15 cellular contexts compared by ENCODE assay signal in genomic region chr6:160355001-160355400, GRCh38. TPM values are rescaled to one million over a fixed set of nuclear protein-coding genes. Genes with fewer than 3 reads are reported as not detected.
DNase-seq lines count a peak whose midpoint lies in the region; ATAC-seq, FAIRE-seq and TF ChIP-seq lines count a peak whose summit lies in the region.
"Had no signal": no experiment of that assay in that cellular context is flagged by ENCODE, and none has a peak within 500 bp of the region (broad histone marks: within the 10 kb centered on the region; RNA-seq: fewer than 3 reads in every experiment).

No MANE protein-coding gene starts in this region.

- no peak overlapping the region for H3K9ac ChIP-seq in astrocyte (ENCODE audit: low read length)
- H3K9ac ChIP-seq: BLaER1 had no signal

- peak; percentile 55 to 77 for ATAC-seq in A549
- ATAC-seq in left colon, result peak; percentile 54
- ATAC-seq in activated naive CD8-positive, alpha-beta T cell treated with anti-CD3 and anti-CD28 coated beads, Interleukin-2, amount 50 U/mL, for 24 hours, result no peak
- no peak for ATAC-seq in naive thymus-derived CD4-positive, alpha-beta T cell
- ATAC-seq: effector memory CD8-positive, alpha-beta T cell had no signal

- no peaks in the 10 kb centered on the region for H3K79me2 ChIP-seq in astrocyte (ENCODE audit: insufficient read depth, low read length)

- H3K4me3 Mint-ChIP-seq in astrocyte (ENCODE audit: unreplicated experiment), result no peak overlapping the region
- H3K4me3 Mint-ChIP-seq in activated naive CD8-positive, alpha-beta T cell treated with anti-CD3 and anti-CD28 coated beads, Interleukin-2, amount 50 U/mL, for 24 hours, result no peak overlapping the region
- H3K4me3 Mint-ChIP-seq in naive thymus-derived CD4-positive, alpha-beta T cell, result no peak overlapping the region
- H3K4me3 Mint-ChIP-seq: effector memory CD8-positive, alpha-beta T cell; nephron progenitor cell had no signal

- 63% methylated on average over 7 of the region's 7 CpGs for WGBS in A549 (ENCODE audit: missing lambda C conversion rate)

- FAIRE-seq in A549 (lab: Jason Lieb, UNC) (no peak), astrocyte (lab: Jason Lieb, UNC) (no peak)

- H3K4me1 ChIP-seq in A549, result peaks cover 92% of the 10 kb centered on the region
- peaks cover 3% of the 10 kb centered on the region for H3K4me1 ChIP-seq in astrocyte (ENCODE audit: insufficient read depth, low read length)
- H3K4me1 ChIP-seq in naive thymus-derived CD4-positive, alpha-beta T cell (ENCODE audit: control insufficient read depth in 2 of 2, insufficient read depth in 2 of 2, low read length in 2 of 2), result no peaks in the 10 kb centered on the region
- H3K4me1 ChIP-seq: BLaER1, HAP-1 had no signal

- peak overlapping the region; percentile 34 for H2AFZ ChIP-seq in astrocyte (ENCODE audit: low read depth, low read length)

- POLR2A ChIA-PET in A549 (lab: Yijun Ruan, JAX), result interaction anchor here (0.6 to 1.0 kb wide), 2 partner anchors 92 to 131 kb away, joined by 3 read pairs; no protein-coding TSS in a partner anchor
- POLR2A ChIA-PET in naive thymus-derived CD4-positive, alpha-beta T cell (lab: Charles Lee), result no interaction called here

- no peaks in the 10 kb centered on the region for H3K4me1 Mint-ChIP-seq in astrocyte (ENCODE audit: low read depth, unreplicated experiment)
- no peaks in the 10 kb centered on the region for H3K4me1 Mint-ChIP-seq in activated naive CD8-positive, alpha-beta T cell treated with anti-CD3 and anti-CD28 coated beads, Interleukin-2, amount 50 U/mL, for 24 hours
- peaks cover 0 to 7% (median under 1%) of the 10 kb centered on the region in 7 donors for H3K4me1 Mint-ChIP-seq in naive thymus-derived CD4-positive, alpha-beta T cell

- peak overlapping the region; percentile 66 to 96 for H3K27ac ChIP-seq in A549
- no peak overlapping the region for H3K27ac ChIP-seq in astrocyte (ENCODE audit: low read depth, low read length)
- no peak overlapping the region for H3K27ac ChIP-seq in naive thymus-derived CD4-positive, alpha-beta T cell (ENCODE audit: low read depth, low read length)
- H3K27ac ChIP-seq: BLaER1 had no signal

- CTCF ChIA-PET in A549 (lab: Yijun Ruan, JAX), result interaction anchor here (1.4 to 1.8 kb wide), 2 partner anchors 22 to 39 kb away, joined by 3 to 5 read pairs; no protein-coding TSS in a partner anchor
- CTCF ChIA-PET in naive thymus-derived CD4-positive, alpha-beta T cell (lab: Charles Lee), result no interaction called here

- H3K36me3 ChIP-seq in astrocyte (ENCODE audit: insufficient read depth, low read length), result no peaks in the 10 kb centered on the region
- H3K36me3 ChIP-seq in naive thymus-derived CD4-positive, alpha-beta T cell (ENCODE audit: control insufficient read depth in 2 of 3, insufficient read depth in 3 of 3, low read length in 3 of 3), result no peaks in the 10 kb centered on the region
- H3K36me3 ChIP-seq: BLaER1, HAP-1 had no signal

- DNase-seq in A549 (ENCODE audit: low read depth in 1 of 2, low spot score in 1 of 2) (peak; percentile 39 to 56), HPDE6-E6E7 (ENCODE audit: extremely low spot score) (peak; percentile 90), astrocyte (ENCODE audit: low read depth) (peak; percentile 23), left colon (no peak), H4 (ENCODE audit: low spot score) (no peak), NAMALWA (ENCODE audit: low spot score) (no peak)
- no peak for DNase-seq in activated naive CD8-positive, alpha-beta T cell treated with anti-CD3 and anti-CD28 coated beads, Interleukin-2, amount 50 U/mL, for 24 hours
- no peak for DNase-seq in naive thymus-derived CD4-positive, alpha-beta T cell
- DNase-seq: effector memory CD8-positive, alpha-beta T cell; NCI-H1048; NCI-H748 treated with DMSO at 0.1 percent for 48 hours; nephron progenitor cell; stimulated activated CD4-positive, alpha-beta T cell treated with anti-CD3 and anti-CD28 coated beads, Interleukin-2, amount 100 ng/mL, for 48 hours had no signal

- H3K4me3 ChIP-seq in A549, result no peak overlapping the region
- no peak overlapping the region for H3K4me3 ChIP-seq in astrocyte (ENCODE audit: insufficient read depth, low read depth, low read length)
- H3K4me3 ChIP-seq in naive thymus-derived CD4-positive, alpha-beta T cell (ENCODE audit: low read length), result no peak overlapping the region
- H3K4me3 ChIP-seq: BLaER1, HAP-1 had no signal

- TF ChIP-seq CTCF in A549 (IDR thresholded peaks at IDR 0.05) (no peak), astrocyte (IDR thresholded peaks at IDR 0.05; ENCODE audit: insufficient read depth, low read depth, low read length) (no peak)

- no peaks in the 10 kb centered on the region for H4K20me1 ChIP-seq in astrocyte (ENCODE audit: insufficient read depth, low read length)
- H4K20me1 ChIP-seq: BLaER1 had no signal

- H3K4me2 ChIP-seq in A549, result peak overlapping the region; percentile 97
- no peak overlapping the region for H3K4me2 ChIP-seq in astrocyte (ENCODE audit: low read length)
- H3K4me2 ChIP-seq: BLaER1 had no signal

- TF ChIP-seq EP300 in A549 (IDR thresholded peaks at IDR 0.05), result no peak

- no peaks in the 10 kb centered on the region for H3K9me3 Mint-ChIP-seq in astrocyte (ENCODE audit: unreplicated experiment)
- H3K9me3 Mint-ChIP-seq in activated naive CD8-positive, alpha-beta T cell treated with anti-CD3 and anti-CD28 coated beads, Interleukin-2, amount 50 U/mL, for 24 hours, result no peaks in the 10 kb centered on the region
- H3K9me3 Mint-ChIP-seq in naive thymus-derived CD4-positive, alpha-beta T cell, result no peaks in the 10 kb centered on the region
- H3K9me3 Mint-ChIP-seq: effector memory CD8-positive, alpha-beta T cell; nephron progenitor cell had no signal

- intact Hi-C loops in left colon (cut with DNase I, micrococcal nuclease), result no loop called here
- intact Hi-C loops in naive thymus-derived CD4-positive, alpha-beta T cell (cut with micrococcal nuclease), result no loop called here

- H3K27me3 Mint-ChIP-seq in astrocyte (ENCODE audit: low read depth, unreplicated experiment), result peaks cover 37% of the 10 kb centered on the region
- H3K27me3 Mint-ChIP-seq in activated naive CD8-positive, alpha-beta T cell treated with anti-CD3 and anti-CD28 coated beads, Interleukin-2, amount 50 U/mL, for 24 hours, result peaks cover 32% of the 10 kb centered on the region
- H3K27me3 Mint-ChIP-seq in naive thymus-derived CD4-positive, alpha-beta T cell, result peaks cover 12 to 64% (median 31%) of the 10 kb centered on the region in 5 donors

- no peak for TF ChIP-seq POLR2A in A549 (IDR thresholded peaks at IDR 0.05; ENCODE audit: low read length)

- H3K9me3 ChIP-seq in A549, result no peaks in the 10 kb centered on the region
- no peaks in the 10 kb centered on the region for H3K9me3 ChIP-seq in astrocyte (ENCODE audit: insufficient read depth, low read depth, low read length)
- H3K9me3 ChIP-seq in naive thymus-derived CD4-positive, alpha-beta T cell (ENCODE audit: control insufficient read depth in 2 of 3, low read length in 3 of 3), result no peaks in the 10 kb centered on the region
- H3K9me3 ChIP-seq: BLaER1, HAP-1 had no signal

- H3K27ac Mint-ChIP-seq in astrocyte (ENCODE audit: unreplicated experiment), result no peak overlapping the region
- no peak overlapping the region for H3K27ac Mint-ChIP-seq in activated naive CD8-positive, alpha-beta T cell treated with anti-CD3 and anti-CD28 coated beads, Interleukin-2, amount 50 U/mL, for 24 hours
- H3K27ac Mint-ChIP-seq in naive thymus-derived CD4-positive, alpha-beta T cell, result no peak overlapping the region
- H3K27ac Mint-ChIP-seq: effector memory CD8-positive, alpha-beta T cell; nephron progenitor cell had no signal

- H3K27me3 ChIP-seq in astrocyte (ENCODE audit: insufficient read depth, low read length), result peaks cover 8% of the 10 kb centered on the region
- no peaks in the 10 kb centered on the region for H3K27me3 ChIP-seq in naive thymus-derived CD4-positive, alpha-beta T cell (ENCODE audit: control insufficient read depth in 2 of 2, insufficient read depth in 2 of 2, low read length in 2 of 2)
- H3K27me3 ChIP-seq: BLaER1 had no signal

- no peak for TF ChIP-seq RAD21 in A549 (conservative IDR thresholded peaks at IDR 0.05 in 1 of 2, IDR thresholded peaks at IDR 0.05 in 1 of 2)

- H3K36me3 Mint-ChIP-seq in astrocyte (ENCODE audit: low read depth, unreplicated experiment), result no peaks in the 10 kb centered on the region
- H3K36me3 Mint-ChIP-seq in activated naive CD8-positive, alpha-beta T cell treated with anti-CD3 and anti-CD28 coated beads, Interleukin-2, amount 50 U/mL, for 24 hours (ENCODE audit: low read depth), result no peaks in the 10 kb centered on the region
- no peaks in the 10 kb centered on the region for H3K36me3 Mint-ChIP-seq in naive thymus-derived CD4-positive, alpha-beta T cell

TF ChIP-seq in A549, 52 proteins besides CTCF, POLR2A, EP300 and RAD21 (continues in another document):
- TF ChIP-seq CHD4 (IDR thresholded peaks at IDR 0.05; ENCODE audit: borderline replicate concordance) (no peak), EHF (CRISPR knock-in tag; IDR thresholded peaks at IDR 0.05) (no peak), FOSL2 (IDR thresholded peaks at IDR 0.05) (no peak), FOSL2 (CRISPR knock-in tag; IDR thresholded peaks at IDR 0.05) (peak; percentile 33; the same call in 1 of the 2 replicates), SREBF2 (IDR thresholded peaks at IDR 0.05) (no peak), HEYL (CRISPR knock-in tag; IDR thresholded peaks at IDR 0.05) (no peak), HOXA7 (CRISPR knock-in tag; IDR thresholded peaks at IDR 0.05) (no peak), TP53 (CRISPR knock-in tag; IDR thresholded peaks at IDR 0.05) (no peak), NFE2L2 (conservative IDR thresholded peaks at IDR 0.05; ENCODE audit: low read length) (no peak), CEBPB (IDR thresholded peaks at IDR 0.05) (peak in 1 of 2 experiments; percentile 49; a peak in 1 of 4 replicates), RCOR1 (IDR thresholded peaks at IDR 0.05; ENCODE audit: low read depth, low read length) (no peak), FOSB (CRISPR knock-in tag; IDR thresholded peaks at IDR 0.05) (no peak), ZC3H11A (IDR thresholded peaks at IDR 0.05) (no peak), RNF2 (IDR thresholded peaks at IDR 0.05; ENCODE audit: borderline replicate concordance, low read depth) (no peak), CHD2 (IDR thresholded peaks at IDR 0.05; ENCODE audit: low read length, partially characterized antibody) (no peak), POLR2AphosphoS2 (conservative IDR thresholded peaks at IDR 0.05; ENCODE audit: low read length) (peak; percentile 70; the same call in 1 of the 2 replicates), TFCP2L1 (CRISPR knock-in tag; IDR thresholded peaks at IDR 0.05) (no peak)

RNA-seq across cellular contexts. Expression of gene SLC22A3, which starts 6.8 kb away (rescaled TPM):
- polyA plus RNA-seq in A549 (2011; rRNA removed) (57.4 and 65.2 TPM in 2 replicates), A549 (2017; fragmentation: RNase III; extraction: RNeasy Plus Mini Kit Qiagen cat#74134 plus additional on column Dnase treatment) (38.8 to 44.9 TPM (median 41.5 TPM) in 3 replicates)
- polyA plus RNA-seq in A549 (2012; cell fraction: cytosol; rRNA removed), result 19.0 and 24.2 TPM in 2 replicates
- 35.1 and 53.0 TPM in 2 replicates for polyA plus RNA-seq in A549 (2012; cell fraction: nucleus; rRNA removed)
- 60.5 and 65.0 TPM in 2 replicates for polyA minus RNA-seq in A549 (2011; rRNA and poly(A)+ RNA removed)
- total RNA-seq in astrocyte (0.57 and 0.89 TPM in 2 replicates), left colon (1 to 10 TPM; 2.0 to 5.0 TPM)
- total RNA-seq in naive thymus-derived CD4-positive, alpha-beta T cell, result not detected
- not detected for polyA plus RNA-seq in naive thymus-derived CD4-positive, alpha-beta T cell
- not detected in 2 replicates for total RNA-seq in H4 (2014; rRNA removed; shearing (Covaris generic))

Comparison
In these comparisons a context has a peak if more than half of its experiments do, and no peak if none do; other contexts are left out.
1. ATAC-seq: peak in A549 (2 of 2) and left colon (single experiment); none in activated naive CD8-positive, alpha-beta T cell treated with anti-CD3 and anti-CD28 coated beads, Interleukin-2, amount 50 U/mL, for 24 hours (single experiment) and naive thymus-derived CD4-positive, alpha-beta T cell (single experiment).
2. DNase-seq: peak in A549 (2 of 2), HPDE6-E6E7 (single experiment) and astrocyte (single experiment); none in left colon (0 of 2), activated naive CD8-positive, alpha-beta T cell treated with anti-CD3 and anti-CD28 coated beads, Interleukin-2, amount 50 U/mL, for 24 hours (single experiment), naive thymus-derived CD4-positive, alpha-beta T cell (0 of 9), H4 (single experiment) and NAMALWA (single experiment).
3. H3K27ac ChIP-seq: peak in A549 (2 of 2); none in astrocyte (single experiment) and naive thymus-derived CD4-positive, alpha-beta T cell (single experiment).